ENCODE assay signal across 18 cellular contexts in genomic region chr4:54378461-54378860, GRCh38.
"Had no signal": no experiment of that assay in that cellular context is flagged by ENCODE, and none has a peak within 500 bp of the region (broad histone marks: within the 10 kb centered on the region; RNA-seq: fewer than 3 reads in every experiment).

No MANE protein-coding gene starts in this region.

- H3K9me3 ChIP-seq: esophagus muscularis mucosa, prostate gland, right lobe of liver, spleen, upper lobe of right lung had no signal

- H3K4me1 ChIP-seq: esophagus muscularis mucosa, prostate gland, right lobe of liver, spleen, upper lobe of right lung had no signal

- H3K27me3 ChIP-seq: esophagus muscularis mucosa, right lobe of liver, spleen, upper lobe of right lung had no signal

- H3K4me3 ChIP-seq: esophagus muscularis mucosa, prostate gland, right lobe of liver, spleen, upper lobe of right lung had no signal

- DNase-seq: activated CD4-positive, alpha-beta memory T cell treated with anti-CD3 and anti-CD28 coated beads, Interleukin-2, amount 10 ng/mL, durations not matched to agents 7 days and 5 days; activated CD4-positive, alpha-beta T cell treated with anti-CD3 and anti-CD28 coated beads for 4 hours; activated naive CD4-positive, alpha-beta T cell treated with anti-CD3 and anti-CD28 coated beads, Interleukin-2, amount 10 ng/mL, durations not matched to agents 7 days and 5 days; activated T-cell treated with anti-CD3 and anti-CD28 coated beads, Interleukin-2, amount 50 U/mL, for 24 hours; central memory CD4-positive, alpha-beta T cell; cortex of kidney; effector CD4-positive, alpha-beta T cell; glutamatergic neuron; nephron progenitor cell; occipital lobe; right lobe of liver; spleen; stimulated activated CD4-positive, alpha-beta T cell treated with anti-CD3 and anti-CD28 coated beads, Interleukin-1b, Interleukin-23, amount 100 ng/mL, for 48 hours; stimulated activated naive CD8-positive, alpha-beta T cell treated with anti-CD3 and anti-CD28 coated beads, Interleukin-15, amount 100 ng/mL, for 72 hours; T-helper 17 cell; upper lobe of right lung had no signal

- H3K36me3 ChIP-seq: esophagus muscularis mucosa, prostate gland, right lobe of liver, spleen, upper lobe of right lung had no signal

- H3K27ac ChIP-seq: esophagus muscularis mucosa, prostate gland, right lobe of liver, spleen, upper lobe of right lung had no signal
